8 cellular contexts compared by ENCODE assay signal in genomic region chr11:112226062-112226921, GRCh38. TPM values are rescaled to one million over a fixed set of nuclear protein-coding genes. Genes with fewer than 3 reads are reported as not detected.
A peak's percentile ranks its signal among the peaks of the same experiment; 100 is the strongest.
DNase-seq lines count a peak whose midpoint lies in the region; ATAC-seq and TF ChIP-seq lines count a peak whose summit lies in the region.

Gene PTS, plus strand, starts transcription at chr11:112226428. Its CDS starts 16 bp downstream, at chr11:112226444.

- H3K27ac ChIP-seq in DOHH2 (ENCODE audit: low read depth, low read length), result peak within 1 kb of the TSS; percentile 63
- peak within 1 kb of the TSS; percentile 93 for H3K27ac ChIP-seq in KOPT-K1 (ENCODE audit: low read depth, low read length, poor library complexity, severe bottlenecking)

- H3K4me3 Mint-ChIP-seq in naive thymus-derived CD8-positive, alpha-beta T cell, result peak within 1 kb of the TSS; percentile 85 to 95 (median 92)
- H3K4me3 Mint-ChIP-seq in stimulated activated naive B cell treated with anti-CD40 and anti-IgM and Interleukin-4, amounts not matched to agents 10 μg/mL and 1 μg/mL and 100 μg/mL, for 72 hours, result peak within 1 kb of the TSS; percentile 95 to 98

- peaks cover 8 to 32% (median 29%) of the 10 kb centered on the region in 4 donors for H3K4me1 Mint-ChIP-seq in naive thymus-derived CD8-positive, alpha-beta T cell
- peaks cover 11 to 24% of the 10 kb centered on the region in 2 donors for H3K4me1 Mint-ChIP-seq in stimulated activated naive B cell treated with anti-CD40 and anti-IgM and Interleukin-4, amounts not matched to agents 10 μg/mL and 1 μg/mL and 100 μg/mL, for 72 hours

- TF ChIP-seq CTCF in DOHH2 (IDR thresholded peaks at IDR 0.05; ENCODE audit: low read depth, low read length, poor library complexity, severe bottlenecking), result no peak

- POLR2A ChIA-PET in naive thymus-derived CD8-positive, alpha-beta T cell (lab: Charles Lee), result interaction anchor here (0.6 to 2.2 kb wide), 7 partner anchors 35 to 1088 kb away, joined by 3 to 16 read pairs (median 3); partner anchors contain the start of genes SDHD, TIMM8B and TTC12

- peak within 1 kb of the TSS; percentile 99 for H3K4me3 ChIP-seq in DOHH2 (ENCODE audit: low read length)

- no peaks in the 10 kb centered on the region for H4K20me1 ChIP-seq in DOHH2 (ENCODE audit: control insufficient read depth, insufficient read depth, low read depth, low read length)

- H3K36me3 Mint-ChIP-seq in naive thymus-derived CD8-positive, alpha-beta T cell, result peaks cover 0 to 32% (median 4%) of the 10 kb centered on the region in 3 donors
- peaks cover 10 to 25% of the 10 kb centered on the region in 2 donors for H3K36me3 Mint-ChIP-seq in stimulated activated naive B cell treated with anti-CD40 and anti-IgM and Interleukin-4, amounts not matched to agents 10 μg/mL and 1 μg/mL and 100 μg/mL, for 72 hours

- peak within 1 kb of the TSS; percentile 94 to 99 (median 98) for H3K27ac Mint-ChIP-seq in naive thymus-derived CD8-positive, alpha-beta T cell
- peak within 1 kb of the TSS; percentile 99 for H3K27ac Mint-ChIP-seq in stimulated activated naive B cell treated with anti-CD40 and anti-IgM and Interleukin-4, amounts not matched to agents 10 μg/mL and 1 μg/mL and 100 μg/mL, for 72 hours

- H3K4me1 ChIP-seq in DOHH2 (ENCODE audit: control insufficient read depth, low read length), result peaks cover 14% of the 10 kb centered on the region

- no peaks in the 10 kb centered on the region for H3K27me3 Mint-ChIP-seq in naive thymus-derived CD8-positive, alpha-beta T cell
- no peaks in the 10 kb centered on the region for H3K27me3 Mint-ChIP-seq in stimulated activated naive B cell treated with anti-CD40 and anti-IgM and Interleukin-4, amounts not matched to agents 10 μg/mL and 1 μg/mL and 100 μg/mL, for 72 hours

- ATAC-seq in GM21825 (IDR thresholded peaks at IDR 0.05; ENCODE audit: unreplicated experiment), result peak; percentile 95
- ATAC-seq in naive thymus-derived CD8-positive, alpha-beta T cell, result peak; percentile 88 to 90
- ATAC-seq in stimulated activated naive B cell treated with anti-CD40 and anti-IgM and Interleukin-4, amounts not matched to agents 10 μg/mL and 1 μg/mL and 100 μg/mL, for 72 hours (replicated peaks), result peak; percentile 95

- H3K36me3 ChIP-seq in DOHH2 (ENCODE audit: control insufficient read depth, low read length), result peaks cover 32% of the 10 kb centered on the region
- H3K36me3 ChIP-seq in KOPT-K1 (ENCODE audit: insufficient read depth, low read length), result peaks cover 29% of the 10 kb centered on the region

- no peaks in the 10 kb centered on the region for H3K9me3 ChIP-seq in DOHH2 (ENCODE audit: control insufficient read depth, insufficient read depth, low read length)
- H3K9me3 ChIP-seq in KOPT-K1 (ENCODE audit: insufficient read depth, low read length, poor library complexity, severe bottlenecking), result no peaks in the 10 kb centered on the region

- H3K79me2 ChIP-seq in DOHH2 (ENCODE audit: control insufficient read depth, low read length), result peaks cover 21% of the 10 kb centered on the region

- peak within 1 kb of the TSS; percentile 90 for H3K4me2 ChIP-seq in DOHH2 (ENCODE audit: low read length)

- H3K27me3 ChIP-seq in DOHH2 (ENCODE audit: control insufficient read depth, low read length), result no peaks in the 10 kb centered on the region

- H3K9me2 ChIP-seq in DOHH2 (replicated peaks; ENCODE audit: control insufficient read depth, low read length), result no peaks in the 10 kb centered on the region

- DNase-seq in RPMI8226 (peak; percentile 94), fibroblast of gingiva (ENCODE audit: low read depth) (peak; percentile 87)
- DNase-seq in activated T-helper 1 cell treated with anti-CD3 and anti-CD28 coated beads, Interleukin-2, amount 50 U/mL, for 16 hours (ENCODE audit: low read depth in 1 of 2, low spot score in 1 of 2), result peak; percentile 62 to 75
- DNase-seq in naive thymus-derived CD8-positive, alpha-beta T cell, result peak; percentile 72 to 91 (median 82)
- peak; percentile 85 for DNase-seq in stimulated activated naive B cell treated with anti-CD40 and anti-IgM and Interleukin-4, amounts not matched to agents 10 μg/mL and 1 μg/mL and 100 μg/mL, for 72 hours

- no peaks in the 10 kb centered on the region for H3F3A ChIP-seq in DOHH2 (ENCODE audit: control insufficient read depth, insufficient read depth)

- H3K9me3 Mint-ChIP-seq in naive thymus-derived CD8-positive, alpha-beta T cell, result no peaks in the 10 kb centered on the region
- no peaks in the 10 kb centered on the region for H3K9me3 Mint-ChIP-seq in stimulated activated naive B cell treated with anti-CD40 and anti-IgM and Interleukin-4, amounts not matched to agents 10 μg/mL and 1 μg/mL and 100 μg/mL, for 72 hours

RNA-seq across cellular contexts. Expression of gene PTS, which starts in this region (rescaled TPM):
- total RNA-seq in naive thymus-derived CD8-positive, alpha-beta T cell, result 10 to 100 TPM; 28.7 to 30.8 TPM
- polyA plus RNA-seq in naive thymus-derived CD8-positive, alpha-beta T cell, result 1 to 10 TPM; 4.6 to 7.6 (median 5.3) TPM

Comparison
In these comparisons a context has a peak if more than half of its experiments do, and no peak if none do; other contexts are left out.
1. Peak in every context shown above with its lines: DNase-seq, ATAC-seq, H3K4me3 ChIP-seq and H3K27ac ChIP-seq.